Comparison of ENCODE assay signal across 30 cellular contexts in genomic region chr10:53434413-53434812, GRCh38.
"Had no signal": no experiment of that assay in that cellular context is flagged by ENCODE, and none has a peak within 500 bp of the region (broad histone marks: within the 10 kb centered on the region; RNA-seq: fewer than 3 reads in every experiment).

No MANE protein-coding gene starts in this region.

- ATAC-seq: activated naive CD4-positive, alpha-beta T cell treated with anti-CD3 and anti-CD28 coated beads, Interleukin-2, amount 50 U/mL, for 72 hours; activated T-cell treated with anti-CD3 and anti-CD28 coated beads, Interleukin-2, amount 50 U/mL, for 4 hours; K562; Panc1 had no signal

- H3K27ac Mint-ChIP-seq: activated CD4-positive, alpha-beta memory T cell treated with anti-CD3 and anti-CD28 coated beads for 36 hours; activated naive CD4-positive, alpha-beta T cell treated with anti-CD3 and anti-CD28 coated beads for 36 hours; activated naive CD4-positive, alpha-beta T cell treated with anti-CD3 and anti-CD28 coated beads, Interleukin-2, amount 50 U/mL, for 72 hours; activated T-helper 1 cell treated with anti-CD3 and anti-CD28 coated beads, Interleukin-12 subunit alpha, Interleukin-12 subunit beta, Interleukin-2, Interleukin-4 antibody, amounts not matched to agents 30 ng/mL and 10 ng/mL and 1 ng/mL, durations not matched to agents 14 hours and 24 hours and 36 hours; brain had no signal

- H3K4me3 ChIP-seq: adrenal gland, K562, SJSA1 had no signal

- H3K36me3 Mint-ChIP-seq: activated CD4-positive, alpha-beta memory T cell treated with anti-CD3 and anti-CD28 coated beads for 36 hours; activated naive CD4-positive, alpha-beta T cell treated with anti-CD3 and anti-CD28 coated beads, Interleukin-2, amount 50 U/mL, for 72 hours; brain had no signal

- H3K4me3 Mint-ChIP-seq: activated CD4-positive, alpha-beta memory T cell treated with anti-CD3 and anti-CD28 coated beads for 36 hours; activated naive CD4-positive, alpha-beta T cell treated with anti-CD3 and anti-CD28 coated beads for 36 hours; activated T-cell treated with anti-CD3 and anti-CD28 coated beads, Interleukin-2, amount 50 U/mL, for 4 hours; activated T-helper 1 cell treated with anti-CD3 and anti-CD28 coated beads, Interleukin-12 subunit alpha, Interleukin-12 subunit beta, Interleukin-2, Interleukin-4 antibody, amounts not matched to agents 30 ng/mL and 10 ng/mL and 1 ng/mL, durations not matched to agents 14 hours and 24 hours and 36 hours; brain had no signal

- H3K27ac ChIP-seq: adrenal gland, SJSA1 had no signal

- DNase-seq: activated CD4-positive, alpha-beta memory T cell treated with anti-CD3 and anti-CD28 coated beads for 36 hours; activated CD4-positive, alpha-beta T cell treated with anti-CD3 and anti-CD28 coated beads for 4 hours; activated CD4-positive, alpha-beta T cell treated with anti-CD3 and anti-CD28 coated beads, Interleukin-2, amount 50 U/mL, for 1 hour; activated CD4-positive, CD25-positive, alpha-beta regulatory T cell treated with anti-CD3 and anti-CD28 coated beads, Interleukin-2, amount 50 U/mL, for 72 hours; activated CD8-positive, alpha-beta memory T cell treated with anti-CD3 and anti-CD28 coated beads, Interleukin-2, amount 50 U/mL, for 4 hours; activated gamma-delta T cell treated with Interleukin-2 at 50 U/mL for 16 hours; activated naive CD4-positive, alpha-beta T cell treated with anti-CD3 and anti-CD28 coated beads for 36 hours; activated T-cell treated with anti-CD3 and anti-CD28 coated beads for 4 hours; activated T-cell treated with anti-CD3 and anti-CD28 coated beads, Interleukin-2, amount 50 U/mL, for 4 hours; adrenal gland; central memory CD4-positive, alpha-beta T cell; Karpas-422; NCI-H1105; NCI-H1417 treated with DMSO at 0.1 percent for 48 hours; NCI-H187 treated with DMSO at 0.1 percent for 48 hours; NCI-H2081; NCI-H345; NCI-H524 treated with DMSO at 0.1 percent for 48 hours; NCI-H774; SHP77 treated with DMSO at 0.1 percent for 48 hours; SW 1271; T-helper 1 cell; T-helper 2 cell; T-helper 9 cell had no signal

- H3K36me3 ChIP-seq: adrenal gland, SJSA1 had no signal

- H3K9me3 Mint-ChIP-seq: brain had no signal

- H3K9me3 ChIP-seq: adrenal gland, SJSA1 had no signal

- H3K4me1 ChIP-seq: adrenal gland, SJSA1 had no signal

- H3K27me3 ChIP-seq: adrenal gland, SJSA1 had no signal

- H3K27me3 Mint-ChIP-seq: activated CD4-positive, alpha-beta memory T cell treated with anti-CD3 and anti-CD28 coated beads for 36 hours had no signal
